In genomic region chr14:22791302-22791701, GRCh38 we compare ENCODE assay signal across 12 cellular contexts. TPM values are rescaled to one million over a fixed set of nuclear protein-coding genes. Genes with fewer than 3 reads are reported as not detected.
DNase-seq lines count a peak whose midpoint lies in the region; ATAC-seq and TF ChIP-seq lines count a peak whose summit lies in the region.
"Had no signal": no experiment of that assay in that cellular context is flagged by ENCODE, and none has a peak within 500 bp of the region (broad histone marks: within the 10 kb centered on the region; RNA-seq: fewer than 3 reads in every experiment).

No MANE protein-coding gene starts in this region.

- no peaks in the 10 kb centered on the region for H3K4me1 ChIP-seq in Panc1 (ENCODE audit: control insufficient read depth, insufficient read depth, low read length)

- H3K9me3 ChIP-seq in Panc1 (ENCODE audit: control insufficient read depth, insufficient read depth, low read depth, low read length), result no peaks in the 10 kb centered on the region

- H3K36me3 ChIP-seq in Panc1 (ENCODE audit: control insufficient read depth, insufficient read depth, low read length), result no peaks in the 10 kb centered on the region

- no peak overlapping the region for H3K27ac ChIP-seq in Panc1 (ENCODE audit: low read length)
- H3K27ac ChIP-seq: dorsolateral prefrontal cortex had no signal

- CTCF ChIA-PET in Panc1 (lab: Charles Lee), result no interaction called here

- no peak overlapping the region for H3K4me3 ChIP-seq in Panc1 (ENCODE audit: low read depth in 2 of 2, low read length in 2 of 2)
- H3K4me3 ChIP-seq: dorsolateral prefrontal cortex had no signal

- in situ Hi-C loops in Panc1 (cut with HindIII; ENCODE audit: low pct_unique_long_range_greater_than_20kb, low sequenced_read_pairs), result no loop called here

- intact Hi-C loops in Panc1 (cut with micrococcal nuclease; ENCODE audit: unreplicated experiment), result no loop called here
- intact Hi-C loops in sciatic nerve (cut with DNase I), result no loop called here

- BruUV-seq in Panc1 (replicated peaks; lab: Mats Ljungman, UMichigan), result no TSS peak

- H3K27me3 ChIP-seq in Panc1 (ENCODE audit: control insufficient read depth, insufficient read depth, low read length), result no peaks in the 10 kb centered on the region
- H3K27me3 ChIP-seq: dorsolateral prefrontal cortex had no signal

- POLR2A ChIA-PET in Panc1 (lab: Charles Lee), result interaction anchor here (0.6 kb wide), 1 partner anchor 100 kb away, joined by 4 read pairs; no protein-coding TSS in a partner anchor

- peak; percentile 44 for DNase-seq in GM04504 (ENCODE audit: low read depth)
- DNase-seq in Panc1 (ENCODE audit: low read depth, low spot score), result peak; percentile 18
- peak; percentile 88 for DNase-seq in fibroblast of peridontal ligament (ENCODE audit: extremely low read depth)
- no peak for DNase-seq in sciatic nerve (ENCODE audit: low spot score)
- no peak for DNase-seq in COR-L47 (lab: John Stamatoyannopoulos, UW)
- DNase-seq: activated T-cell treated with anti-CD3 and anti-CD28 coated beads, Interleukin-2, amount 50 U/mL, for 24 hours; dorsolateral prefrontal cortex; KG1; NCI-H774; posterior cingulate gyrus had no signal

- ATAC-seq in Panc1, result no peak
- ATAC-seq in sciatic nerve, result peak; percentile 17
- ATAC-seq in GM19455 (IDR thresholded peaks at IDR 0.05; ENCODE audit: unreplicated experiment), result no peak
- ATAC-seq in HG02938 (IDR thresholded peaks at IDR 0.05; ENCODE audit: unreplicated experiment), result no peak

- TF ChIP-seq CTCF in Panc1 (IDR thresholded peaks at IDR 0.05), result no peak

RNA-seq across cellular contexts. Expression of gene SLC7A7, which starts 23.9 kb away (rescaled TPM):
- total RNA-seq in Panc1 (2021; ENCODE audit: unreplicated experiment) (0.85 TPM), sciatic nerve (9.7 TPM)
- polyA plus RNA-seq in Panc1 (2012; ENCODE audit: insufficient read length), result 1.3 TPM

RNA-seq across cellular contexts. Expression of gene OXA1L, which starts 24.8 kb away (rescaled TPM):
- total RNA-seq in Panc1 (2021; ENCODE audit: unreplicated experiment) (71.3 TPM), sciatic nerve (62.8 TPM)
- 65.0 TPM for polyA plus RNA-seq in Panc1 (2012; ENCODE audit: insufficient read length)

RNA-seq across cellular contexts. Expression of gene MRPL52, which starts 38.4 kb away (rescaled TPM):
- 89.5 TPM for total RNA-seq in Panc1 (2021; ENCODE audit: unreplicated experiment)
- 97.1 TPM for polyA plus RNA-seq in Panc1 (2012; ENCODE audit: insufficient read length)
- 34.0 TPM for total RNA-seq in sciatic nerve

RNA-seq across cellular contexts. Expression of gene MMP14, which starts 45.1 kb away (rescaled TPM):
- 32.9 TPM for total RNA-seq in Panc1 (2021; ENCODE audit: unreplicated experiment)
- 47.8 TPM for polyA plus RNA-seq in Panc1 (2012; ENCODE audit: insufficient read length)
- total RNA-seq in sciatic nerve, result 138 TPM

Comparison
In these comparisons a context has a peak if more than half of its experiments do, and no peak if none do; other contexts are left out.
1. DNase-seq: peak in GM04504 (single experiment), Panc1 (single experiment) and fibroblast of peridontal ligament (single experiment); none in sciatic nerve (single experiment) and COR-L47 (single experiment).